10 cellular contexts compared by ENCODE assay signal in genomic region chr2:159146930-159147666, GRCh38.
A peak's percentile ranks its signal among the peaks of the same experiment; 100 is the strongest.
DNase-seq lines count a peak whose midpoint lies in the region; ATAC-seq and TF ChIP-seq lines count a peak whose summit lies in the region.
"Had no signal": no experiment of that assay in that cellular context is flagged by ENCODE, and none has a peak within 500 bp of the region (broad histone marks: within the 10 kb centered on the region; RNA-seq: fewer than 3 reads in every experiment).

No MANE protein-coding gene starts in this region.

- no peak for TF ChIP-seq CTCF in DND-41 (IDR thresholded peaks at IDR 0.05; ENCODE audit: borderline replicate concordance, extremely low read depth, low read length, poor library complexity, severe bottlenecking)
- TF ChIP-seq CTCF in nephron progenitor cell (IDR thresholded peaks at IDR 0.05) = no peak

- no peak for DNase-seq in DND-41
- DNase-seq in NCI-H1105 treated with DMSO at 0.1 percent for 48 hours (lab: John Stamatoyannopoulos, UW) = peak; percentile 33
- no peak for DNase-seq in nephron progenitor cell
- no peak for DNase-seq in amniotic stem cell (lab: John Stamatoyannopoulos, UW)
- no peak for DNase-seq in superior temporal gyrus (ENCODE audit: extremely low spot score)
- DNase-seq: activated CD8-positive, alpha-beta memory T cell treated with anti-CD3 and anti-CD28 coated beads, Interleukin-2, amount 50 U/mL, for 4 hours; kidney glomerular epithelial cell had no signal

- no peak overlapping the region for H3K9ac ChIP-seq in DND-41 (ENCODE audit: low read depth, low read length)

- intact Hi-C loops in dendritic cell treated with granulocyte-macrophage colony-stimulating factor and Interleukin-4, amounts not matched to agents 40 ng/mL and 50 ng/mL, for 4 days (cut with micrococcal nuclease) = no loop called here

- no peaks in the 10 kb centered on the region for H3K79me2 ChIP-seq in DND-41 (ENCODE audit: insufficient read depth, low read length)

- no peak overlapping the region for H2AFZ ChIP-seq in DND-41 (ENCODE audit: low read depth, low read length)

- H3K4me3 Mint-ChIP-seq in dendritic cell treated with granulocyte-macrophage colony-stimulating factor and Interleukin-4, amounts not matched to agents 40 ng/mL and 50 ng/mL, for 4 days = peak overlapping the region; percentile 21
- H3K4me3 Mint-ChIP-seq in nephron progenitor cell = no peak overlapping the region

- H3K4me3 ChIP-seq in DND-41 (ENCODE audit: low read depth in 1 of 2, low read length in 2 of 2) = no peak overlapping the region

- no peaks in the 10 kb centered on the region for H3K27me3 Mint-ChIP-seq in dendritic cell treated with granulocyte-macrophage colony-stimulating factor and Interleukin-4, amounts not matched to agents 40 ng/mL and 50 ng/mL, for 4 days
- peaks cover 2% of the 10 kb centered on the region for H3K27me3 Mint-ChIP-seq in nephron progenitor cell (ENCODE audit: low read depth, poor library complexity)

- H3K27ac ChIP-seq in DND-41 (ENCODE audit: low read length) = 0 out of 2 replicates have a peak overlapping the region, but pooled peaks have one; percentile 27

- H3K27me3 ChIP-seq in DND-41 (ENCODE audit: insufficient read depth, low read length, poor library complexity) = no peaks in the 10 kb centered on the region

- no peaks in the 10 kb centered on the region for H3K36me3 Mint-ChIP-seq in dendritic cell treated with granulocyte-macrophage colony-stimulating factor and Interleukin-4, amounts not matched to agents 40 ng/mL and 50 ng/mL, for 4 days (ENCODE audit: low read depth)
- peaks cover 35% of the 10 kb centered on the region for H3K36me3 Mint-ChIP-seq in nephron progenitor cell (ENCODE audit: low read depth)

- peak overlapping the region; percentile 73 for H3K27ac Mint-ChIP-seq in dendritic cell treated with granulocyte-macrophage colony-stimulating factor and Interleukin-4, amounts not matched to agents 40 ng/mL and 50 ng/mL, for 4 days
- peak overlapping the region; percentile 57 for H3K27ac Mint-ChIP-seq in nephron progenitor cell

- ATAC-seq in DND-41 (ENCODE audit: insufficient read depth, low read depth) = 0 out of 3 replicates have a peak, but pooled peaks have one; percentile 9
- no peak for ATAC-seq in HG02678 (IDR thresholded peaks at IDR 0.05; ENCODE audit: unreplicated experiment)
- no peak for ATAC-seq in HG03196 (IDR thresholded peaks at IDR 0.05; ENCODE audit: unreplicated experiment)

- peaks cover 26% of the 10 kb centered on the region for H3K4me1 Mint-ChIP-seq in dendritic cell treated with granulocyte-macrophage colony-stimulating factor and Interleukin-4, amounts not matched to agents 40 ng/mL and 50 ng/mL, for 4 days (ENCODE audit: low read depth)
- peaks cover 21% of the 10 kb centered on the region for H3K4me1 Mint-ChIP-seq in nephron progenitor cell

- no peaks in the 10 kb centered on the region for H3K4me1 ChIP-seq in DND-41 (ENCODE audit: insufficient read depth, low read length)

- H3K9me3 ChIP-seq in DND-41 (ENCODE audit: insufficient read depth, low read length, severe bottlenecking) = no peaks in the 10 kb centered on the region

- H3K9me3 Mint-ChIP-seq in dendritic cell treated with granulocyte-macrophage colony-stimulating factor and Interleukin-4, amounts not matched to agents 40 ng/mL and 50 ng/mL, for 4 days = no peaks in the 10 kb centered on the region
- no peaks in the 10 kb centered on the region for H3K9me3 Mint-ChIP-seq in nephron progenitor cell

- H3K4me2 ChIP-seq in DND-41 (ENCODE audit: insufficient read depth, low read length) = no peak overlapping the region

- no peaks in the 10 kb centered on the region for H4K20me1 ChIP-seq in DND-41 (ENCODE audit: insufficient read depth, low read length)

- H3K36me3 ChIP-seq in DND-41 (ENCODE audit: insufficient read depth, low read length) = peaks cover 13% of the 10 kb centered on the region; the same call in 1 of the 2 replicates
